1 cellular context compared by ENCODE assay signal in genomic region chr17:41907185-41907556, GRCh38.
A peak's percentile ranks its signal among the peaks of the same experiment; 100 is the strongest.
TF ChIP-seq lines count a peak whose summit lies in the region.

No MANE protein-coding gene starts in this region.

TF ChIP-seq in IMR-90, 13 proteins besides CTCF, POLR2A, EP300 and RAD21:
- TF ChIP-seq USF2 (IDR thresholded peaks at IDR 0.05; ENCODE audit: low read depth, low read length) = no peak
- no peak for TF ChIP-seq ELK1 (IDR thresholded peaks at IDR 0.05; ENCODE audit: borderline replicate concordance, low read depth, low read length)
- TF ChIP-seq BHLHE40 (IDR thresholded peaks at IDR 0.05; ENCODE audit: low read depth, low read length) = peak; percentile 10; the same call in 1 of the 2 replicates
- TF ChIP-seq MAZ (IDR thresholded peaks at IDR 0.05; ENCODE audit: borderline replicate concordance, low read depth, low read length) = peak; percentile 66; the same call in 1 of the 2 replicates
- peak; percentile 86 for TF ChIP-seq FOS (IDR thresholded peaks at IDR 0.05; ENCODE audit: low read depth, low read length)
